ENCODE assay signal across 8 cellular contexts in genomic region chr7:104956753-104957450, GRCh38. TPM values are rescaled to one million over a fixed set of nuclear protein-coding genes. Genes with fewer than 3 reads are reported as not detected.
DNase-seq lines count a peak whose midpoint lies in the region; ATAC-seq and TF ChIP-seq lines count a peak whose summit lies in the region.

No MANE protein-coding gene starts in this region.

- peak overlapping the region; percentile 49 for H3K4me3 Mint-ChIP-seq in T-helper 2 cell treated with Interferon-gamma antibody and Interleukin-4, amounts not matched to agents 5 μg/mL and 100 μg/mL, for 36 hours
- H3K4me3 Mint-ChIP-seq in endodermal cell: no peak overlapping the region

- 89 to 92% methylated on average over 4 of the region's 4 CpGs for WGBS in endodermal cell (ENCODE audit: insufficient coverage in 1 of 2, insufficient read length in 1 of 2), 2 experiments

- DNase-seq in BJ (ENCODE audit: low read depth): peak; percentile 91
- peak; percentile 72 for DNase-seq in T-helper 2 cell treated with Interferon-gamma antibody and Interleukin-4, amounts not matched to agents 5 μg/mL and 100 μg/mL, for 36 hours (ENCODE audit: low spot score)
- DNase-seq in kidney glomerular epithelial cell (lab: John Stamatoyannopoulos, UW): peak; percentile 55
- no peak for DNase-seq in NCI-H2029 treated with DMSO at 0.1 percent for 48 hours (lab: John Stamatoyannopoulos, UW)
- DNase-seq in endodermal cell: no peak
- no peak for DNase-seq in globus pallidus (ENCODE audit: low spot score)

- H3K9me3 ChIP-seq in endodermal cell (ENCODE audit: control insufficient read depth, low read length): no peaks in the 10 kb centered on the region

- H3K4me1 Mint-ChIP-seq in T-helper 2 cell treated with Interferon-gamma antibody and Interleukin-4, amounts not matched to agents 5 μg/mL and 100 μg/mL, for 36 hours (ENCODE audit: low read depth): peaks cover 47% of the 10 kb centered on the region
- no peaks in the 10 kb centered on the region for H3K4me1 Mint-ChIP-seq in endodermal cell

- TF ChIP-seq CTCF in BJ (IDR thresholded peaks at IDR 0.05; ENCODE audit: insufficient read depth, low read depth, low read length) (no peak), endodermal cell (conservative IDR thresholded peaks at IDR 0.05) (no peak)

- no peaks in the 10 kb centered on the region for H3K4me1 ChIP-seq in endodermal cell (ENCODE audit: control insufficient read depth, insufficient read depth, low read length)

- H3K36me3 Mint-ChIP-seq in T-helper 2 cell treated with Interferon-gamma antibody and Interleukin-4, amounts not matched to agents 5 μg/mL and 100 μg/mL, for 36 hours (ENCODE audit: low read depth): peaks cover 17% of the 10 kb centered on the region
- H3K36me3 Mint-ChIP-seq in endodermal cell (ENCODE audit: low read depth): no peaks in the 10 kb centered on the region

- H3K27me3 ChIP-seq in BJ (ENCODE audit: control insufficient read depth, insufficient read depth, low read length) (no peaks in the 10 kb centered on the region), endodermal cell (ENCODE audit: control insufficient read depth, insufficient read depth, low read length, poor library complexity, severe bottlenecking) (no peaks in the 10 kb centered on the region)

- H3K9me3 Mint-ChIP-seq in T-helper 2 cell treated with Interferon-gamma antibody and Interleukin-4, amounts not matched to agents 5 μg/mL and 100 μg/mL, for 36 hours: no peaks in the 10 kb centered on the region
- no peaks in the 10 kb centered on the region for H3K9me3 Mint-ChIP-seq in endodermal cell

- H3K27me3 Mint-ChIP-seq in T-helper 2 cell treated with Interferon-gamma antibody and Interleukin-4, amounts not matched to agents 5 μg/mL and 100 μg/mL, for 36 hours (ENCODE audit: low read depth): no peaks in the 10 kb centered on the region
- H3K27me3 Mint-ChIP-seq in endodermal cell (ENCODE audit: insufficient read depth): no peaks in the 10 kb centered on the region

- POLR2A ChIA-PET in BJ (lab: Charles Lee): no interaction called here

- no peak overlapping the region for H3K27ac ChIP-seq in endodermal cell (ENCODE audit: low read depth, low read length)

- H3K4me3 ChIP-seq in BJ (ENCODE audit: low read depth, low read length) (no peak overlapping the region), endodermal cell (ENCODE audit: low read length) (no peak overlapping the region)

- ATAC-seq in GM19023 (IDR thresholded peaks at IDR 0.05; ENCODE audit: unreplicated experiment) (peak; percentile 92), HG03135 (IDR thresholded peaks at IDR 0.05; ENCODE audit: unreplicated experiment) (peak; percentile 90)

- CTCF ChIA-PET in BJ (lab: Yijun Ruan, JAX): interaction anchor here (0.6 to 1.3 kb wide), 3 partner anchors 35 to 445 kb away, joined by 3 read pairs; no protein-coding TSS in a partner anchor

- peak overlapping the region; percentile 99 for H3K27ac Mint-ChIP-seq in T-helper 2 cell treated with Interferon-gamma antibody and Interleukin-4, amounts not matched to agents 5 μg/mL and 100 μg/mL, for 36 hours
- H3K27ac Mint-ChIP-seq in endodermal cell: no peak overlapping the region

- H3K36me3 ChIP-seq in BJ (ENCODE audit: control insufficient read depth, insufficient read depth, low read length): no peaks in the 10 kb centered on the region
- no peaks in the 10 kb centered on the region for H3K36me3 ChIP-seq in endodermal cell (ENCODE audit: control insufficient read depth, insufficient read depth, low read length)

- H3K9ac ChIP-seq in endodermal cell (ENCODE audit: extremely low read depth, low read length, poor library complexity, severe bottlenecking): no peak overlapping the region

RNA-seq across cellular contexts. Expression of gene KMT2E, which starts 57.1 kb away (rescaled TPM):
- 4.4 and 8.0 TPM in 2 replicates for polyA plus RNA-seq in BJ (2011; rRNA removed)
- 43.8 and 60.3 TPM in 2 replicates for polyA minus RNA-seq in BJ (2011; rRNA and poly(A)+ RNA removed)
- total RNA-seq in endodermal cell: 10 to 100 TPM; 65.7 to 70.4 TPM
- polyA plus RNA-seq in endodermal cell (2013, experiment 1 of 2): 73.3 TPM
- polyA plus RNA-seq in endodermal cell (2013, experiment 2 of 2): 71.3 TPM

Comparison
In these comparisons a context has a peak if more than half of its experiments do, and no peak if none do; other contexts are left out.
1. DNase-seq: peak in BJ (single experiment), T-helper 2 cell treated with Interferon-gamma antibody and Interleukin-4, amounts not matched to agents 5 μg/mL and 100 μg/mL, for 36 hours (single experiment) and kidney glomerular epithelial cell (single experiment); none in NCI-H2029 treated with DMSO at 0.1 percent for 48 hours (single experiment), endodermal cell (single experiment) and globus pallidus (single experiment).